Comparison of ENCODE assay signal across 8 cellular contexts in genomic region chr20:38472513-38473352, GRCh38. TPM values are rescaled to one million over a fixed set of nuclear protein-coding genes. Genes with fewer than 3 reads are reported as not detected.
DNase-seq lines count a peak whose midpoint lies in the region; ATAC-seq, FAIRE-seq and TF ChIP-seq lines count a peak whose summit lies in the region.

Gene RALGAPB, plus strand, starts transcription at chr20:38472843. Its CDS starts 15,590 bp downstream, at chr20:38488433.

- CTCF ChIA-PET in H1 (lab: Charles Lee; ENCODE audit: partially characterized antibody) = interaction anchor here (0.6 to 7.9 kb wide), 21 partner anchors 8 to 363 kb away, joined by 3 to 60 read pairs (median 5); partner anchors contain the start of gene SNHG17

- H2BK20ac ChIP-seq in H1 (ENCODE audit: low read length) = no peak within 1 kb of the TSS

- H3K36me3 Mint-ChIP-seq in memory B cell = no peaks in the 10 kb centered on the region

- H2BK120ac ChIP-seq in H1 (replicated peaks; ENCODE audit: low read depth, low read length) = no peak within 1 kb of the TSS

- H3K14ac ChIP-seq in H1 (ENCODE audit: insufficient read length) = no peak within 1 kb of the TSS

- DNase-seq in Caki2 (ENCODE audit: low read depth) = peak; percentile 99
- DNase-seq in HUDEP-2 (lab: John Stamatoyannopoulos, UW; ENCODE audit: unreplicated experiment in 76 of 76) = peak in 75 of 76 experiments; percentile 49 to 99 (median 96)
- peak; percentile 96 for DNase-seq in NOMO-1 treated with dmso at 0.1 percent for 144 hours (lab: John Stamatoyannopoulos, UW; ENCODE audit: unreplicated experiment)
- DNase-seq in activated CD8-positive, alpha-beta memory T cell treated with anti-CD3 and anti-CD28 coated beads for 48 hours (ENCODE audit: low read depth in 2 of 3, low spot score in 2 of 3) = peak; percentile 88 to 97 (median 96)
- DNase-seq in H1 (ENCODE audit: low read depth in 1 of 2, low spot score in 2 of 2) = peak; percentile 99
- DNase-seq in memory B cell (ENCODE audit: low spot score in 2 of 2) = peak; percentile 92 to 93
- peak; percentile 97 for DNase-seq in stimulated activated CD8-positive, alpha-beta memory T cell treated with anti-CD3 and anti-CD28 coated beads, Interleukin-12 subunit alpha, Interleukin-12 subunit beta, amount 100 ng/mL, for 24 hours (ENCODE audit: extremely low read depth)

- TF ChIP-seq POLR2A in H1 (IDR thresholded peaks at IDR 0.05; ENCODE audit: control extremely low read depth in 1 of 2, low read depth in 2 of 2, low read length in 2 of 2) = peak; percentile 59 to 89

- ATAC-seq in GM21381 (IDR thresholded peaks at IDR 0.05; ENCODE audit: unreplicated experiment) = peak; percentile 95
- peak; percentile 92 for ATAC-seq in memory B cell (ENCODE audit: low read depth)

- peak within 1 kb of the TSS; percentile 69 to 92 (median 79) for H3K4me3 ChIP-seq in H1 (ENCODE audit: extremely low read depth in 1 of 4, insufficient read depth in 2 of 4, low read depth in 3 of 4, low read length in 4 of 4)

- H3K56ac ChIP-seq in H1 (replicated peaks; ENCODE audit: insufficient read length, low read depth, low read length) = no peak within 1 kb of the TSS

- H3K27ac Mint-ChIP-seq in memory B cell = peak within 1 kb of the TSS; percentile 88

- peak within 1 kb of the TSS in 3 of 4 experiments; percentile 63 to 80 (median 75); a peak in 6 of 7 replicates for H3K9ac ChIP-seq in H1 (replicated peaks in 1 of 4; ENCODE audit: extremely low read depth in 1 of 4, low read depth in 3 of 4, low read length in 3 of 4)

- 0 out of 2 replicates have a peak within 1 kb of the TSS, but pooled peaks have one; percentile 55 for H2BK5ac ChIP-seq in H1 (ENCODE audit: low read depth, low read length)

- H3K36me3 ChIP-seq in H1 (ENCODE audit: control insufficient read depth in 2 of 4, insufficient read depth in 4 of 4, low read length in 3 of 4) = no peaks in the 10 kb centered on the region

- H3K27ac ChIP-seq in H1 (ENCODE audit: low read depth, low read length) = peak within 1 kb of the TSS; percentile 80; the same call in 1 of the 2 replicates

- H3K4ac ChIP-seq in H1 (replicated peaks; ENCODE audit: insufficient read length, low read depth, low read length) = no peak within 1 kb of the TSS

- no peak within 1 kb of the TSS for H4K91ac ChIP-seq in H1 (replicated peaks; ENCODE audit: insufficient read length, low read length)

- H4K5ac ChIP-seq in H1 (ENCODE audit: insufficient read length, low read depth, low read length) = peak within 1 kb of the TSS; percentile 69

- H3K79me1 ChIP-seq in H1 (ENCODE audit: low read depth, low read length) = peaks cover 12% of the 10 kb centered on the region; the same call in 1 of the 2 replicates

- H4K8ac ChIP-seq in H1 (ENCODE audit: extremely low read depth, insufficient read depth, low read length) = peak within 1 kb of the TSS; percentile 96; the same call in 1 of the 2 replicates

- peaks cover 0 to 8% (median 4%) of the 10 kb centered on the region in 4 experiments; a peak in 6 of 7 replicates for H3K4me1 ChIP-seq in H1 (replicated peaks in 1 of 4; ENCODE audit: control insufficient read depth in 3 of 4, insufficient read depth in 4 of 4, low read length in 3 of 4)

- H2BK12ac ChIP-seq in H1 (ENCODE audit: low read depth, low read length) = no peak within 1 kb of the TSS; the same call in 1 of the 2 replicates

- peak within 1 kb of the TSS; percentile 63 for H2AFZ ChIP-seq in H1 (ENCODE audit: low read length)

- H3K23ac ChIP-seq in H1 (ENCODE audit: insufficient read length) = no peak within 1 kb of the TSS

- H3K9me3 Mint-ChIP-seq in memory B cell = no peaks in the 10 kb centered on the region

- peak within 1 kb of the TSS; percentile 88 to 89 for H3K4me2 ChIP-seq in H1 (ENCODE audit: insufficient read depth in 1 of 2, low read depth in 2 of 2, low read length in 2 of 2)

- 0 out of 2 replicates have a peak within 1 kb of the TSS, but pooled peaks have one; percentile 10 for H2BK15ac ChIP-seq in H1 (ENCODE audit: low read length)

- no peaks in the 10 kb centered on the region for H3K9me3 ChIP-seq in H1 (ENCODE audit: insufficient read depth in 2 of 2, low read depth in 1 of 2, low read length in 1 of 2)

- H4K20me1 ChIP-seq in H1 (replicated peaks in 1 of 2; ENCODE audit: control insufficient read depth in 1 of 2, insufficient read depth in 2 of 2, low read length in 2 of 2) = peaks cover 4 to 10% of the 10 kb centered on the region in 2 experiments

- TF ChIP-seq RAD21 in H1 (IDR thresholded peaks at IDR 0.05 in 1 of 2, conservative IDR thresholded peaks at IDR 0.05 in 1 of 2; ENCODE audit: low read depth in 2 of 2, low read length in 2 of 2) = peak in 1 of 2 experiments; percentile 9; a peak in 1 of 4 replicates

- POLR2A ChIA-PET in H1 (lab: Charles Lee; ENCODE audit: partially characterized antibody) = interaction anchor here (0.8 to 7.0 kb wide), 16 partner anchors 9 to 100 kb away, joined by 3 to 73 read pairs (median 5); partner anchors contain the start of gene SNHG17

- 1% methylated on average over 64 of the region's 80 CpGs; no CpG with 5 or more reads in 1 of the 2 experiments for WGBS in H1 (ENCODE audit: extremely low coverage in 1 of 2, insufficient coverage in 1 of 2, insufficient read length in 1 of 2, insufficient replicate concordance in 2 of 2, low coverage in 1 of 2, low lambda C conversion rate in 2 of 2, missing lambda C conversion rate in 1 of 2), 2 experiments

- peak; percentile 92 for FAIRE-seq in H1 (lab: Jason Lieb, UNC)

- TF ChIP-seq CTCF in H1 (IDR thresholded peaks at IDR 0.05; ENCODE audit: control extremely low read depth in 1 of 3, insufficient read depth in 1 of 3, low read depth in 1 of 3, low read length in 3 of 3) = peak; percentile 36 to 74 (median 68)

- no peaks in the 10 kb centered on the region; a peak in 1 of 7 replicates for H3K27me3 ChIP-seq in H1 (replicated peaks in 1 of 4; ENCODE audit: control insufficient read depth in 3 of 4, extremely low read depth in 1 of 4, insufficient read depth in 3 of 4, low read length in 3 of 4)

- peaks cover 5% of the 10 kb centered on the region for H3K23me2 ChIP-seq in H1 (ENCODE audit: low read depth, low read length)

- H3K79me2 ChIP-seq in H1 (ENCODE audit: control insufficient read depth in 1 of 2, insufficient read depth in 2 of 2, low read length in 2 of 2) = peaks cover 20 to 44% of the 10 kb centered on the region in 2 experiments

- H3K4me3 Mint-ChIP-seq in memory B cell = peak within 1 kb of the TSS; percentile 87

- no peak within 1 kb of the TSS; the same call in 1 of the 2 replicates for H2AK5ac ChIP-seq in H1 (ENCODE audit: low read depth, low read length)

- no peaks in the 10 kb centered on the region for H3K27me3 Mint-ChIP-seq in memory B cell

- H3K18ac ChIP-seq in H1 (ENCODE audit: extremely low read depth, low read length) = 0 out of 2 replicates have a peak within 1 kb of the TSS, but pooled peaks have one; percentile 24

- peaks cover 28% of the 10 kb centered on the region for H3K4me1 Mint-ChIP-seq in memory B cell

- in situ Hi-C loops in Caki2 (cut with HindIII; ENCODE audit: low pct_unique_long_range_greater_than_20kb, low sequenced_read_pairs) = no loop called here

- no peak for TF ChIP-seq EP300 in H1 (IDR thresholded peaks at IDR 0.05; ENCODE audit: borderline replicate concordance in 1 of 2, low read depth in 2 of 2, low read length in 2 of 2)

TF ChIP-seq in H1, 55 proteins besides CTCF, POLR2A, EP300 and RAD21 (continues in another document):
- TF ChIP-seq CREB1 (IDR thresholded peaks at IDR 0.05) (peak; percentile 82), KDM4A (IDR thresholded peaks at IDR 0.05; ENCODE audit: low read depth, low read length, severe bottlenecking) (peak; percentile 80), SAP30 (IDR thresholded peaks at IDR 0.05; ENCODE audit: insufficient read depth, insufficient replicate concordance, low read length) (peak; percentile 49), POLR2AphosphoS5 (IDR thresholded peaks at IDR 0.05; ENCODE audit: low read depth, low read length) (peak; percentile 88), SRF (IDR thresholded peaks at IDR 0.05; ENCODE audit: low read depth, low read length) (no peak), JUND (IDR thresholded peaks at IDR 0.05; ENCODE audit: low read length) (no peak), CHD2 (IDR thresholded peaks at IDR 0.05; ENCODE audit: low read length) (no peak), GABPA (IDR thresholded peaks at IDR 0.05; ENCODE audit: borderline replicate concordance, insufficient read depth, low read length) (peak; percentile 73; the same call in 1 of the 2 replicates), RBBP5 (IDR thresholded peaks at IDR 0.05; ENCODE audit: borderline replicate concordance, low read depth, low read length) (peak; percentile 76; the same call in 1 of the 2 replicates), CTBP2 (IDR thresholded peaks at IDR 0.05; ENCODE audit: borderline replicate concordance, insufficient read depth, insufficient read length, low read length) (no peak), TBP (IDR thresholded peaks at IDR 0.05; ENCODE audit: low read depth, low read length) (peak; percentile 55; the same call in 1 of the 2 replicates), NRF1 (IDR thresholded peaks at IDR 0.05; ENCODE audit: low read depth, low read length) (peak; percentile 100), SP2 (IDR thresholded peaks at IDR 0.05; ENCODE audit: low read length) (no peak), HDAC2 (IDR thresholded peaks at IDR 0.05; ENCODE audit: borderline replicate concordance in 1 of 2, low read depth in 2 of 2, low read length in 2 of 2) (peak in 1 of 2 experiments; percentile 57; a peak in 1 of 4 replicates)
- TF ChIP-seq, protein P1, sequence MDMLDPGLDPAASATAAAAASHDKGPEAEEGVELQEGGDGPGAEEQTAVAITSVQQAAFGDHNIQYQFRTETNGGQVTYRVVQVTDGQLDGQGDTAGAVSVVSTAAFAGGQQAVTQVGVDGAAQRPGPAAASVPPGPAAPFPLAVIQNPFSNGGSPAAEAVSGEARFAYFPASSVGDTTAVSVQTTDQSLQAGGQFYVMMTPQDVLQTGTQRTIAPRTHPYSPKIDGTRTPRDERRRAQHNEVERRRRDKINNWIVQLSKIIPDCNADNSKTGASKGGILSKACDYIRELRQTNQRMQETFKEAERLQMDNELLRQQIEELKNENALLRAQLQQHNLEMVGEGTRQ (IDR thresholded peaks at IDR 0.05; ENCODE audit: low read length) = no peak

RNA-seq across cellular contexts. Expression of gene RALGAPB, which starts in this region (rescaled TPM):
- total RNA-seq in Caki2 (2014; rRNA removed; shearing (Covaris generic); ENCODE audit: low replicate concordance) = 4.5 and 4.8 TPM in 2 replicates
- total RNA-seq in H1 (2021; fragmentation: NEBNext Ultra II Directional; extraction: Animal tissue kit (Norgen Biotek cat#: 25700)) = 33.8 and 35.1 TPM in 2 replicates
- 9.2 and 10.6 TPM in 2 replicates for polyA plus RNA-seq in H1 (2011; rRNA removed)
- polyA plus RNA-seq in H1 (2011; cell fraction: cytosol; rRNA removed) = 11.4 TPM
- polyA plus RNA-seq in H1 (2011; cell fraction: nucleus; rRNA removed) = 14.1 TPM
- polyA plus RNA-seq in H1 (2012, experiment 1 of 2) = 13.1 to 23.1 TPM (median 17.6 TPM) in 4 replicates
- polyA plus RNA-seq in H1 (2012, experiment 2 of 2) = 1.3 TPM
- 15.9 TPM for polyA plus RNA-seq in H1 (2013, experiment 1 of 2)
- polyA plus RNA-seq in H1 (2013, experiment 2 of 2) = 14.4 TPM
- polyA minus RNA-seq in H1 (2011; rRNA and poly(A)+ RNA removed) = 38.8 and 46.1 TPM in 2 replicates
- polyA minus RNA-seq in H1 (2011; cell fraction: cytosol; rRNA and poly(A)+ RNA removed) = 21.9 TPM
- 55.1 TPM for polyA minus RNA-seq in H1 (2011; cell fraction: nucleus; rRNA and poly(A)+ RNA removed)

Comparison
In these comparisons a context has a peak if more than half of its experiments do, and no peak if none do; other contexts are left out.
1. Peak in every context shown above with its lines: DNase-seq, ATAC-seq, H3K4me3 ChIP-seq and H3K27ac ChIP-seq.